In the genomic region with DNA sequence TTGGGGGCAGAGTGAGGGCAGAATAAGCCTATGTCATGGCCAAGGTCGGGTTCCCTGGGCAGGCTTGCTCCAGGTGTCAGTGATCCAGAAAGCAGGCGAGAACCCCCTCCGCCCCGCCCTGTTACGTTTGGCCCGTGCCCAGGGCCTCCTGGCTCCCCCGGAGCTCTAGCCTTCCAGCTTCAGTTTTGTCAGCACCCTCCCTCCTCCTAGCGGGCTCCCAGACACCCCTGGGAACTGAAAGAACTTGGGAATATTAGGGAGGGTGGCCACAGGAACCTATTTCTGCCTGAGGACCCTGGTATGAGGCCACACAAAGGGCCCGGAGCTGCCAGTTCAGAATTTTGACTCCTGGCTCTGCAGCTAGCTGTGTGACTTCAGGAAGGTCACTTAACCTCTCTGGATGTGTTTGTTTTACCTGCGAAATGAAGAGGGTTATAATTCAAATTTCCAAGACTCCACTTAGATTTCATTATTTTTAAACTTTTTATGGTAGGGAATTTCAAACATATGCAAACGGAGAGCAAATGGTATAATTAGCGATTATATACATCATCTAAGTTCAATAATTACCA, we compare ENCODE assay signal across 22 cellular contexts. TPM values are rescaled to one million over a fixed set of nuclear protein-coding genes. Genes with fewer than 3 reads are reported as not detected.
DNase-seq lines count a peak whose midpoint lies in the region; ATAC-seq and TF ChIP-seq lines count a peak whose summit lies in the region.
"Had no signal": no experiment of that assay in that cellular context is flagged by ENCODE, and none has a peak within 500 bp of the region (broad histone marks: within the 10 kb centered on the region; RNA-seq: fewer than 3 reads in every experiment).

No MANE protein-coding gene starts in this region.

- POLR2A ChIA-PET in activated CD8-positive, alpha-beta T cell treated with anti-CD3 and anti-CD28 coated beads, Interleukin-2, amount 10 ng/mL, durations not matched to agents 7 days and 5 days (lab: Charles Lee) = no interaction called here
- POLR2A ChIA-PET in naive thymus-derived CD4-positive, alpha-beta T cell (lab: Charles Lee) = no interaction called here

- no peak overlapping the region for H4K91ac ChIP-seq in neuronal stem cell (ENCODE audit: low read depth, low read length, poor library complexity)

- H3K9ac ChIP-seq in neuronal stem cell (ENCODE audit: low read depth, low read length, poor library complexity) = no peak overlapping the region
- H3K9ac ChIP-seq: parathyroid adenoma had no signal

- CTCF ChIA-PET in activated CD8-positive, alpha-beta T cell treated with anti-CD3 and anti-CD28 coated beads, Interleukin-2, amount 10 ng/mL, durations not matched to agents 7 days and 5 days (lab: Charles Lee) = no interaction called here
- CTCF ChIA-PET in naive thymus-derived CD4-positive, alpha-beta T cell (lab: Charles Lee) = no interaction called here

- no peak overlapping the region for H2BK5ac ChIP-seq in neuronal stem cell (ENCODE audit: low read length)

- TF ChIP-seq CTCF in natural killer cell (IDR thresholded peaks at IDR 0.05) (no peak), GM10266 (IDR thresholded peaks at IDR 0.05; ENCODE audit: control insufficient read depth, insufficient read depth, low read depth, missing control alignments) (no peak)

- no peak overlapping the region for H2BK15ac ChIP-seq in neuronal stem cell (ENCODE audit: low read length)

- peaks cover 0 to 22% (median 5%) of the 10 kb centered on the region in 3 experiments for H3K27me3 ChIP-seq in neuronal stem cell (ENCODE audit: control insufficient read depth in 3 of 3, insufficient read depth in 3 of 3, low read depth in 1 of 3, low read length in 3 of 3)
- H3K27me3 ChIP-seq in naive thymus-derived CD4-positive, alpha-beta T cell (ENCODE audit: control insufficient read depth in 2 of 2, insufficient read depth in 2 of 2, low read length in 2 of 2) = peaks cover 0 to 3% of the 10 kb centered on the region in 2 donors

- H3K4me1 Mint-ChIP-seq in natural killer cell = peaks cover 24 to 33% of the 10 kb centered on the region in 2 donors
- H3K4me1 Mint-ChIP-seq in natural killer cell treated with Interleukin-12 subunit alpha and Interleukin-12 subunit beta and Interleukin-15 and Interleukin-18, amount 100 ng/mL, for 72 hours (ENCODE audit: low read depth in 2 of 2) = peaks cover 22 to 33% of the 10 kb centered on the region in 2 donors
- H3K4me1 Mint-ChIP-seq in activated CD8-positive, alpha-beta T cell treated with anti-CD3 and anti-CD28 coated beads, Interleukin-2, amount 10 ng/mL, durations not matched to agents 7 days and 5 days (ENCODE audit: low read depth) = peaks cover 42% of the 10 kb centered on the region
- H3K4me1 Mint-ChIP-seq in naive thymus-derived CD4-positive, alpha-beta T cell = peaks cover 19 to 28% (median 22%) of the 10 kb centered on the region in 7 donors

- no peak overlapping the region for H3K27ac ChIP-seq in neuronal stem cell (replicated peaks; ENCODE audit: low read length)
- no peak overlapping the region for H3K27ac ChIP-seq in naive thymus-derived CD4-positive, alpha-beta T cell (ENCODE audit: low read depth, low read length)
- H3K27ac ChIP-seq: parathyroid adenoma, thoracic aorta had no signal

- H3K4me3 ChIP-seq in neuronal stem cell (ENCODE audit: low read length in 2 of 2) = no peak overlapping the region
- H3K4me3 ChIP-seq in naive thymus-derived CD4-positive, alpha-beta T cell (ENCODE audit: low read length) = no peak overlapping the region
- H3K4me3 ChIP-seq: lung had no signal

- peaks cover 12 to 15% of the 10 kb centered on the region in 2 donors for H3K27me3 Mint-ChIP-seq in natural killer cell (ENCODE audit: low read depth in 2 of 2)
- peaks cover 12 to 16% of the 10 kb centered on the region in 2 donors for H3K27me3 Mint-ChIP-seq in natural killer cell treated with Interleukin-12 subunit alpha and Interleukin-12 subunit beta and Interleukin-15 and Interleukin-18, amount 100 ng/mL, for 72 hours
- peaks cover 27% of the 10 kb centered on the region for H3K27me3 Mint-ChIP-seq in activated CD8-positive, alpha-beta T cell treated with anti-CD3 and anti-CD28 coated beads, Interleukin-2, amount 10 ng/mL, durations not matched to agents 7 days and 5 days (ENCODE audit: low read depth)
- peaks cover 23 to 49% (median 45%) of the 10 kb centered on the region in 5 donors for H3K27me3 Mint-ChIP-seq in naive thymus-derived CD4-positive, alpha-beta T cell

- ATAC-seq in natural killer cell = no peak
- ATAC-seq in natural killer cell treated with Interleukin-12 subunit alpha and Interleukin-12 subunit beta and Interleukin-15 and Interleukin-18, amount 100 ng/mL, for 72 hours = no peak
- ATAC-seq in activated CD8-positive, alpha-beta T cell treated with anti-CD3 and anti-CD28 coated beads, Interleukin-2, amount 10 ng/mL, durations not matched to agents 7 days and 5 days = no peak
- ATAC-seq in naive thymus-derived CD4-positive, alpha-beta T cell = no peak

- no peaks in the 10 kb centered on the region for H3K36me3 Mint-ChIP-seq in natural killer cell
- H3K36me3 Mint-ChIP-seq in natural killer cell treated with Interleukin-12 subunit alpha and Interleukin-12 subunit beta and Interleukin-15 and Interleukin-18, amount 100 ng/mL, for 72 hours = peaks cover 9% of the 10 kb centered on the region
- H3K36me3 Mint-ChIP-seq in activated CD8-positive, alpha-beta T cell treated with anti-CD3 and anti-CD28 coated beads, Interleukin-2, amount 10 ng/mL, durations not matched to agents 7 days and 5 days (ENCODE audit: low read depth) = peaks cover 3% of the 10 kb centered on the region
- peaks cover 0 to 8% (median 0%) of the 10 kb centered on the region in 5 donors for H3K36me3 Mint-ChIP-seq in naive thymus-derived CD4-positive, alpha-beta T cell

- peaks cover 3 to 4% of the 10 kb centered on the region in 2 donors for H3K4me1 ChIP-seq in neuronal stem cell (ENCODE audit: control insufficient read depth in 2 of 2, insufficient read depth in 1 of 2, low read depth in 1 of 2, low read length in 2 of 2)
- peaks cover 6 to 17% of the 10 kb centered on the region in 2 donors for H3K4me1 ChIP-seq in naive thymus-derived CD4-positive, alpha-beta T cell (ENCODE audit: control insufficient read depth in 2 of 2, insufficient read depth in 2 of 2, low read length in 2 of 2)
- H3K4me1 ChIP-seq: parathyroid adenoma had no signal

- no peaks in the 10 kb centered on the region for H3K79me1 ChIP-seq in neuronal stem cell (ENCODE audit: low read depth, low read length)

- H3K4me3 Mint-ChIP-seq in natural killer cell = peak overlapping the region; percentile 6
- H3K4me3 Mint-ChIP-seq in natural killer cell treated with Interleukin-12 subunit alpha and Interleukin-12 subunit beta and Interleukin-15 and Interleukin-18, amount 100 ng/mL, for 72 hours = no peak overlapping the region
- no peak overlapping the region for H3K4me3 Mint-ChIP-seq in activated CD8-positive, alpha-beta T cell treated with anti-CD3 and anti-CD28 coated beads, Interleukin-2, amount 10 ng/mL, durations not matched to agents 7 days and 5 days
- H3K4me3 Mint-ChIP-seq in naive thymus-derived CD4-positive, alpha-beta T cell = peak overlapping the region in 1 of 10 donors; percentile 66

- H3K18ac ChIP-seq in neuronal stem cell (ENCODE audit: low read length) = no peak overlapping the region

- H3K9me3 ChIP-seq in neuronal stem cell (replicated peaks in 1 of 2; ENCODE audit: control insufficient read depth in 2 of 2, insufficient read depth in 1 of 2, low read depth in 1 of 2, low read length in 2 of 2) = no peaks in the 10 kb centered on the region
- no peaks in the 10 kb centered on the region for H3K9me3 ChIP-seq in naive thymus-derived CD4-positive, alpha-beta T cell (ENCODE audit: control insufficient read depth in 2 of 3, low read length in 3 of 3)
- H3K9me3 ChIP-seq: thoracic aorta had no signal

- intact Hi-C loops in natural killer cell (cut with micrococcal nuclease) = no loop called here
- intact Hi-C loops in naive thymus-derived CD4-positive, alpha-beta T cell (cut with micrococcal nuclease) = no loop called here

- H3K36me3 ChIP-seq in neuronal stem cell (replicated peaks in 1 of 2; ENCODE audit: control insufficient read depth in 2 of 2, insufficient read depth in 2 of 2, low read length in 2 of 2) = no peaks in the 10 kb centered on the region
- H3K36me3 ChIP-seq in naive thymus-derived CD4-positive, alpha-beta T cell (ENCODE audit: control insufficient read depth in 2 of 3, insufficient read depth in 3 of 3, low read length in 3 of 3) = no peaks in the 10 kb centered on the region
- H3K36me3 ChIP-seq: thoracic aorta had no signal

- DNase-seq in natural killer cell (no peak), cerebellum (ENCODE audit: low spot score) (peak; percentile 48), neuronal stem cell (ENCODE audit: low spot score) (no peak), GM10266 (ENCODE audit: extremely low spot score) (no peak), NCI-H526 (lab: John Stamatoyannopoulos, UW) (no peak)
- no peak for DNase-seq in natural killer cell treated with Interleukin-12 subunit alpha and Interleukin-12 subunit beta and Interleukin-15 and Interleukin-18, amount 100 ng/mL, for 72 hours (ENCODE audit: low spot score)
- no peak for DNase-seq in activated CD8-positive, alpha-beta T cell treated with anti-CD3 and anti-CD28 coated beads, Interleukin-2, amount 10 ng/mL, durations not matched to agents 7 days and 5 days
- no peak for DNase-seq in naive thymus-derived CD4-positive, alpha-beta T cell
- DNase-seq: activated CD8-positive, alpha-beta memory T cell treated with anti-CD3 and anti-CD28 coated beads for 24 hours; activated naive CD8-positive, alpha-beta T cell treated with anti-CD3 and anti-CD28 coated beads, Interleukin-2, amount 10 ng/mL, durations not matched to agents 7 days and 5 days; DMS153; effector CD4-positive, alpha-beta T cell; NCI-H1694 treated with DMSO at 0.1 percent for 48 hours; OCI-M1; SIG-M5; stimulated activated CD4-positive, alpha-beta T cell treated with anti-CD3 and anti-CD28 coated beads, Interleukin-4, amount 100 ng/mL, for 4 hours; T-helper 2 cell had no signal

- no peak overlapping the region for H3K4ac ChIP-seq in neuronal stem cell (ENCODE audit: low read length)

- H3K14ac ChIP-seq in neuronal stem cell (ENCODE audit: low read length) = no peak overlapping the region

- H3K4me2 ChIP-seq in neuronal stem cell (ENCODE audit: insufficient read depth, low read length, poor library complexity, severe bottlenecking) = no peak overlapping the region

- no peak overlapping the region for H3K27ac Mint-ChIP-seq in natural killer cell
- H3K27ac Mint-ChIP-seq in natural killer cell treated with Interleukin-12 subunit alpha and Interleukin-12 subunit beta and Interleukin-15 and Interleukin-18, amount 100 ng/mL, for 72 hours = no peak overlapping the region
- H3K27ac Mint-ChIP-seq in activated CD8-positive, alpha-beta T cell treated with anti-CD3 and anti-CD28 coated beads, Interleukin-2, amount 10 ng/mL, durations not matched to agents 7 days and 5 days = no peak overlapping the region
- no peak overlapping the region for H3K27ac Mint-ChIP-seq in naive thymus-derived CD4-positive, alpha-beta T cell
- H3K27ac Mint-ChIP-seq: activated naive CD8-positive, alpha-beta T cell treated with anti-CD3 and anti-CD28 coated beads, Interleukin-2, amount 10 ng/mL, durations not matched to agents 7 days and 5 days; activated T-helper 1 cell treated with anti-CD3 and anti-CD28 coated beads, Interleukin-12 subunit alpha, Interleukin-12 subunit beta, Interleukin-2, Interleukin-4 antibody, amounts not matched to agents 30 ng/mL and 10 ng/mL and 1 ng/mL, durations not matched to agents 14 hours and 24 hours and 36 hours had no signal

- H2AFZ ChIP-seq in neuronal stem cell (ENCODE audit: low read length) = peak overlapping the region; percentile 80
- H2AFZ ChIP-seq: parathyroid adenoma had no signal

- H3K23ac ChIP-seq in neuronal stem cell (ENCODE audit: low read depth, low read length, poor library complexity) = no peak overlapping the region

- H4K8ac ChIP-seq in neuronal stem cell (ENCODE audit: low read depth, low read length) = no peak overlapping the region

- no CpG with 5 or more reads among the region's 12 CpGs for WGBS in neuronal stem cell (ENCODE audit: extremely low coverage in 2 of 2, insufficient read length in 2 of 2, insufficient replicate concordance in 1 of 2), 2 donors

- H2BK12ac ChIP-seq in neuronal stem cell (ENCODE audit: low read length) = no peak overlapping the region

- H2AK5ac ChIP-seq in neuronal stem cell (ENCODE audit: low read depth, low read length) = no peak overlapping the region

- no peak overlapping the region for H2BK120ac ChIP-seq in neuronal stem cell (ENCODE audit: low read depth, low read length)

- no peaks in the 10 kb centered on the region for H3K9me3 Mint-ChIP-seq in natural killer cell
- H3K9me3 Mint-ChIP-seq in natural killer cell treated with Interleukin-12 subunit alpha and Interleukin-12 subunit beta and Interleukin-15 and Interleukin-18, amount 100 ng/mL, for 72 hours = peaks cover 3% of the 10 kb centered on the region
- H3K9me3 Mint-ChIP-seq in activated CD8-positive, alpha-beta T cell treated with anti-CD3 and anti-CD28 coated beads, Interleukin-2, amount 10 ng/mL, durations not matched to agents 7 days and 5 days (ENCODE audit: insufficient read depth) = no peaks in the 10 kb centered on the region
- H3K9me3 Mint-ChIP-seq in naive thymus-derived CD4-positive, alpha-beta T cell = peaks cover 0 to 6% (median 2%) of the 10 kb centered on the region in 11 donors

RNA-seq across cellular contexts. Expression of gene TUBA8, which starts 1.2 kb away (rescaled TPM):
- total RNA-seq in natural killer cell (1 to 10 TPM; 1.2 to 3.7 (median 2.3) TPM), cerebellum (7.3 TPM)
- 1 to 10 TPM; 3.0 to 3.1 TPM for total RNA-seq in natural killer cell treated with Interleukin-12 subunit alpha and Interleukin-12 subunit beta and Interleukin-15 and Interleukin-18, amount 100 ng/mL, for 72 hours
- 1.3 TPM for polyA plus RNA-seq in neuronal stem cell (2013, experiment 1 of 2)
- polyA plus RNA-seq in neuronal stem cell (2013, experiment 2 of 2) = 1.2 TPM
- 1 to 10 TPM; 1.2 to 1.5 TPM for total RNA-seq in activated CD8-positive, alpha-beta T cell treated with anti-CD3 and anti-CD28 coated beads, Interleukin-2, amount 10 ng/mL, durations not matched to agents 7 days and 5 days
- total RNA-seq in naive thymus-derived CD4-positive, alpha-beta T cell = 1 to 10 TPM; 1.6 to 3.5 (median 3.2) TPM
- under 1 TPM; 0.33 to 0.39 TPM for polyA plus RNA-seq in naive thymus-derived CD4-positive, alpha-beta T cell
- total RNA-seq: MCF 10A had no signal

RNA-seq across cellular contexts. Expression of gene PEX26, which starts 34.1 kb away (rescaled TPM):
- total RNA-seq in natural killer cell = 10 to 100 TPM; 27.6 to 37.4 (median 31.2) TPM
- total RNA-seq in natural killer cell treated with Interleukin-12 subunit alpha and Interleukin-12 subunit beta and Interleukin-15 and Interleukin-18, amount 100 ng/mL, for 72 hours = 10 to 100 TPM; 44.6 to 63.5 TPM
- 22.4 TPM for total RNA-seq in cerebellum
- 19.9 TPM for polyA plus RNA-seq in neuronal stem cell (2013, experiment 1 of 2)
- polyA plus RNA-seq in neuronal stem cell (2013, experiment 2 of 2) = 21.0 TPM
- total RNA-seq in activated CD8-positive, alpha-beta T cell treated with anti-CD3 and anti-CD28 coated beads, Interleukin-2, amount 10 ng/mL, durations not matched to agents 7 days and 5 days = 10 to 100 TPM; 44.4 TPM
- 10 to 100 TPM; 30.1 to 42.8 (median 35.5) TPM for total RNA-seq in naive thymus-derived CD4-positive, alpha-beta T cell
- 1 to 10 TPM; 3.8 to 4.1 TPM for polyA plus RNA-seq in naive thymus-derived CD4-positive, alpha-beta T cell

RNA-seq across cellular contexts. Expression of gene USP18, which starts 38.1 kb away (rescaled TPM):
- total RNA-seq in natural killer cell (1 to 10 TPM; 4.1 to 7.1 (median 5.9) TPM), cerebellum (1.8 TPM)
- total RNA-seq in natural killer cell treated with Interleukin-12 subunit alpha and Interleukin-12 subunit beta and Interleukin-15 and Interleukin-18, amount 100 ng/mL, for 72 hours = 1 to 10 TPM; 1.5 to 1.6 TPM
- 0.66 TPM for polyA plus RNA-seq in neuronal stem cell (2013, experiment 1 of 2)
- polyA plus RNA-seq in neuronal stem cell (2013, experiment 2 of 2) = 0.61 TPM
- 10 to 100 TPM; 50.0 to 52.5 TPM for total RNA-seq in activated CD8-positive, alpha-beta T cell treated with anti-CD3 and anti-CD28 coated beads, Interleukin-2, amount 10 ng/mL, durations not matched to agents 7 days and 5 days
- 10 to 100 TPM in 1 of 5 experiments, 1 to 10 TPM in 4; 2.1 to 52.9 (median 2.9) TPM for total RNA-seq in naive thymus-derived CD4-positive, alpha-beta T cell
- 1 to 10 TPM; 7.1 to 9.9 TPM for polyA plus RNA-seq in naive thymus-derived CD4-positive, alpha-beta T cell
